ENCODE assay signal across 8 cellular contexts in genomic region chr7:50369408-50370026, GRCh38.
A peak's percentile ranks its signal among the peaks of the same experiment; 100 is the strongest.
DNase-seq lines count a peak whose midpoint lies in the region; ATAC-seq, FAIRE-seq and TF ChIP-seq lines count a peak whose summit lies in the region.

No MANE protein-coding gene starts in this region.

- no peaks in the 10 kb centered on the region for H3K36me3 ChIP-seq in liver (ENCODE audit: control insufficient read depth in 4 of 4, insufficient read depth in 3 of 4, low read depth in 1 of 4, low read length in 3 of 4)

- CTCF ChIA-PET in A549 (lab: Yijun Ruan, JAX), result interaction anchor here (0.9 kb wide), 1 partner anchor 22 kb away, joined by 3 read pairs; no protein-coding TSS in a partner anchor

- no peak overlapping the region for H3K27ac ChIP-seq in A549
- no peak overlapping the region for H3K27ac ChIP-seq in liver (ENCODE audit: low read depth in 1 of 2, low read length in 2 of 2)

- no peaks in the 10 kb centered on the region for H3K4me1 ChIP-seq in A549
- H3K4me1 ChIP-seq in liver (ENCODE audit: control insufficient read depth in 4 of 4, insufficient read depth in 4 of 4, low read length in 3 of 4), result no peaks in the 10 kb centered on the region

- no peak for ATAC-seq in A549
- no peak for ATAC-seq in HG02840 (IDR thresholded peaks at IDR 0.05; ENCODE audit: low FRiP score, unreplicated experiment)

- POLR2A ChIA-PET in A549 (lab: Yijun Ruan, JAX), result no interaction called here

- H3K9me3 ChIP-seq in A549 (peaks cover 12% of the 10 kb centered on the region), liver (ENCODE audit: control insufficient read depth in 4 of 4, low read length in 3 of 4) (peaks cover 0 to 7% (median under 1%) of the 10 kb centered on the region in 4 donors)

- TF ChIP-seq CTCF in A549 (IDR thresholded peaks at IDR 0.05) (no peak; the same call in 2 of the 3 replicates), liver (IDR thresholded peaks at IDR 0.05; ENCODE audit: low read depth, low read length, missing input control) (peak; percentile 50), lower leg skin (IDR thresholded peaks at IDR 0.05) (no peak)

- TF ChIP-seq POLR2A in A549 (IDR thresholded peaks at IDR 0.05; ENCODE audit: low read length), result no peak
- no peak for TF ChIP-seq POLR2A in lower leg skin (IDR thresholded peaks at IDR 0.05)

- H3K27me3 ChIP-seq in liver (ENCODE audit: control insufficient read depth in 4 of 4, insufficient read depth in 4 of 4, low read length in 3 of 4), result no peaks in the 10 kb centered on the region

- H3K4me2 ChIP-seq in A549, result no peak overlapping the region

- 18% methylated on average over 6 of the region's 6 CpGs for WGBS in A549 (ENCODE audit: missing lambda C conversion rate)
- WGBS in liver, result 51% methylated on average over 6 of the region's 6 CpGs
- 63 to 68% methylated on average over 6 of the region's 6 CpGs for WGBS in lower leg skin, 2 donors

- no peak for TF ChIP-seq EP300 in A549 (IDR thresholded peaks at IDR 0.05)

- no peak overlapping the region for H3K4me3 ChIP-seq in A549
- no peak overlapping the region for H3K4me3 ChIP-seq in liver (ENCODE audit: low read depth in 1 of 3, low read length in 3 of 3)
- H3K4me3 ChIP-seq in lower leg skin (ENCODE audit: low read depth, poor library complexity, severe bottlenecking), result no peak overlapping the region

- peak in 1 of 2 experiments; percentile 59 for DNase-seq in A549 (ENCODE audit: low read depth in 1 of 2, low spot score in 1 of 2)
- DNase-seq in G401 (ENCODE audit: low spot score), result peak; percentile 6
- peak; percentile 9 for DNase-seq in NCI-H146 treated with DMSO at 0.1 percent for 48 hours (lab: John Stamatoyannopoulos, UW; ENCODE audit: unreplicated experiment)
- peak; percentile 37 for DNase-seq in activated CD8-positive, alpha-beta memory T cell treated with anti-CD3 and anti-CD28 coated beads, Interleukin-2, amount 50 U/mL, for 1 hour (ENCODE audit: extremely low read depth)
- DNase-seq in lower leg skin (ENCODE audit: low spot score in 2 of 2), result no peak
- DNase-seq in middle frontal gyrus (ENCODE audit: extremely low spot score, low spot score), result no peak

- in situ Hi-C loops in G401 (cut with HindIII; ENCODE audit: low sequenced_read_pairs), result no loop called here

- no peak overlapping the region for H3K9ac ChIP-seq in liver (ENCODE audit: low read depth in 1 of 2, low read length in 2 of 2)

- TF ChIP-seq RAD21 in A549 (conservative IDR thresholded peaks at IDR 0.05 in 1 of 2, IDR thresholded peaks at IDR 0.05 in 1 of 2) (peak; percentile 28 to 63; a peak in 3 of 5 replicates), liver (IDR thresholded peaks at IDR 0.05) (peak; percentile 58 to 71)

- intact Hi-C loops in lower leg skin (cut with DNase I; ENCODE audit: low total_unique reads), result no loop called here

- FAIRE-seq in A549 (lab: Jason Lieb, UNC), result no peak

TF ChIP-seq in A549, 52 proteins besides CTCF, POLR2A, EP300 and RAD21:
- TF ChIP-seq KDM5A (IDR thresholded peaks at IDR 0.05) (no peak), ZC3H11A (IDR thresholded peaks at IDR 0.05) (no peak), HES2 (IDR thresholded peaks at IDR 0.05) (no peak), CEBPB (IDR thresholded peaks at IDR 0.05) (no peak), BCL3 (IDR thresholded peaks at IDR 0.05) (no peak), ESRRA (IDR thresholded peaks at IDR 0.05; ENCODE audit: borderline replicate concordance, low read length) (no peak), SMC3 (IDR thresholded peaks at IDR 0.05) (0 out of 3 replicates have a peak, but pooled peaks have one; percentile 6), E2F6 (IDR thresholded peaks at IDR 0.05; ENCODE audit: borderline replicate concordance, low read depth) (no peak)

TF ChIP-seq in liver, 16 proteins besides CTCF, POLR2A, EP300 and RAD21:
- no peak for TF ChIP-seq FOXA1 (IDR thresholded peaks at IDR 0.05)

Comparison
In these comparisons a context has a peak if more than half of its experiments do, and no peak if none do; other contexts are left out.
1. DNase-seq: peak in G401 (single experiment), NCI-H146 treated with DMSO at 0.1 percent for 48 hours (single experiment) and activated CD8-positive, alpha-beta memory T cell treated with anti-CD3 and anti-CD28 coated beads, Interleukin-2, amount 50 U/mL, for 1 hour (single experiment); none in lower leg skin (0 of 2) and middle frontal gyrus (single experiment).